20 cellular contexts compared by ENCODE assay signal in genomic region chr16:87356491-87356853, GRCh38.
"Had no signal": no experiment of that assay in that cellular context is flagged by ENCODE, and none has a peak within 500 bp of the region (broad histone marks: within the 10 kb centered on the region; RNA-seq: fewer than 3 reads in every experiment).

No MANE protein-coding gene starts in this region.

- H3K36me3 ChIP-seq: ovary had no signal

- H3K9me3 Mint-ChIP-seq: naive B cell; nephron; stimulated activated memory B cell treated with anti-CD40 and anti-IgM and Interleukin-4, amounts not matched to agents 10 μg/mL and 1 μg/mL and 100 μg/mL, for 72 hours had no signal

- H3K4me3 ChIP-seq: colonic mucosa, heart left ventricle, ovary, right atrium auricular region, smooth muscle cell, stomach, thoracic aorta, transverse colon had no signal

- H3K4me3 Mint-ChIP-seq: naive B cell; nephron; stimulated activated memory B cell treated with anti-CD40 and anti-IgM and Interleukin-4, amounts not matched to agents 10 μg/mL and 1 μg/mL and 100 μg/mL, for 72 hours had no signal

- ATAC-seq: heart left ventricle; stimulated activated memory B cell treated with anti-CD40 and anti-IgM and Interleukin-4, amounts not matched to agents 10 μg/mL and 1 μg/mL and 100 μg/mL, for 72 hours had no signal

- H3K9me3 ChIP-seq: colonic mucosa, heart left ventricle, ovary, right atrium auricular region, stomach, thoracic aorta, transverse colon had no signal

- H3K4me1 Mint-ChIP-seq: naive B cell; stimulated activated memory B cell treated with anti-CD40 and anti-IgM and Interleukin-4, amounts not matched to agents 10 μg/mL and 1 μg/mL and 100 μg/mL, for 72 hours had no signal

- H3K4me1 ChIP-seq: colonic mucosa had no signal

- H3K4me2 ChIP-seq: smooth muscle cell had no signal

- H3K27me3 Mint-ChIP-seq: naive B cell; stimulated activated memory B cell treated with anti-CD40 and anti-IgM and Interleukin-4, amounts not matched to agents 10 μg/mL and 1 μg/mL and 100 μg/mL, for 72 hours had no signal

- H3K27me3 ChIP-seq: colonic mucosa, heart left ventricle, ovary, right atrium auricular region, stomach, transverse colon had no signal

- H3K27ac Mint-ChIP-seq: stimulated activated memory B cell treated with anti-CD40 and anti-IgM and Interleukin-4, amounts not matched to agents 10 μg/mL and 1 μg/mL and 100 μg/mL, for 72 hours had no signal

- H3K27ac ChIP-seq: colonic mucosa, heart left ventricle, ovary, right atrium auricular region, stomach, thoracic aorta, transverse colon had no signal

- DNase-seq: cerebellar nuclear complex; colonic mucosa; dermis blood vessel endothelial cell; erythroblast; foreskin melanocyte; hypothalamus; kidney glomerular epithelial cell; mesendoderm; naive B cell; ovary; stimulated activated CD4-positive, alpha-beta T cell treated with anti-CD3 and anti-CD28 coated beads, Interleukin-4, amount 100 ng/mL, for 1 hour; stomach; substantia nigra; transverse colon had no signal
